Comparison of ENCODE assay signal across 8 cellular contexts in genomic region chr6:13303668-13304017, GRCh38. TPM values are rescaled to one million over a fixed set of nuclear protein-coding genes. Genes with fewer than 3 reads are reported as not detected.
A peak's percentile ranks its signal among the peaks of the same experiment; 100 is the strongest.
DNase-seq lines count a peak whose midpoint lies in the region; ATAC-seq and TF ChIP-seq lines count a peak whose summit lies in the region.

No MANE protein-coding gene starts in this region.

- H3K9me3 Mint-ChIP-seq in memory B cell: no peaks in the 10 kb centered on the region

- TF ChIP-seq POLR2A in breast epithelium (IDR thresholded peaks at IDR 0.05) (no peak), testis (IDR thresholded peaks at IDR 0.05) (no peak)

- H3K4me3 ChIP-seq in breast epithelium (no peak overlapping the region), testis (no peak overlapping the region)

- H3K36me3 ChIP-seq in breast epithelium: no peaks in the 10 kb centered on the region
- H3K36me3 ChIP-seq in testis (ENCODE audit: low read depth, missing control alignments): no peaks in the 10 kb centered on the region

- 37 to 46% methylated on average over 7 of the region's 7 CpGs for WGBS in testis, 2 donors

- no peaks in the 10 kb centered on the region for H3K4me1 ChIP-seq in breast epithelium
- H3K4me1 ChIP-seq in testis: no peaks in the 10 kb centered on the region

- TF ChIP-seq CTCF in GM13977 (IDR thresholded peaks at IDR 0.05; ENCODE audit: extremely low read depth, insufficient read depth, missing control alignments) (no peak), breast epithelium (IDR thresholded peaks at IDR 0.05) (no peak), testis (IDR thresholded peaks at IDR 0.05) (no peak)

- H3K27me3 ChIP-seq in breast epithelium (no peaks in the 10 kb centered on the region), testis (no peaks in the 10 kb centered on the region)

- peak overlapping the region; percentile 53 for H3K4me3 Mint-ChIP-seq in memory B cell

- no peaks in the 10 kb centered on the region for H3K27me3 Mint-ChIP-seq in memory B cell

- in situ Hi-C loops in GM13977 (cut with MboI; ENCODE audit: low pct_unique_long_range_greater_than_20kb, low sequenced_read_pairs, unreplicated experiment): no loop called here

- DNase-seq in GM13977 (ENCODE audit: low spot score) (peak; percentile 78), M059J (ENCODE audit: low read depth) (peak; percentile 50), breast epithelium (ENCODE audit: low spot score in 2 of 2) (peak in 1 of 2 donors; percentile 30), memory B cell (ENCODE audit: low spot score in 2 of 2) (peak in 1 of 2 donors; percentile 29), testis (peak; percentile 82), NCI-H1930 (lab: John Stamatoyannopoulos, UW) (no peak), NCI-H345 treated with DMSO at 0.1 percent for 48 hours (lab: John Stamatoyannopoulos, UW; ENCODE audit: unreplicated experiment) (no peak)

- H3K4me1 Mint-ChIP-seq in memory B cell: peaks cover 35% of the 10 kb centered on the region

- H3K27ac Mint-ChIP-seq in memory B cell: peak overlapping the region; percentile 50

- H3K36me3 Mint-ChIP-seq in memory B cell: peaks cover 9% of the 10 kb centered on the region

- H3K9me3 ChIP-seq in breast epithelium (no peaks in the 10 kb centered on the region), testis (no peaks in the 10 kb centered on the region)

- intact Hi-C loops in breast epithelium (cut with DNase I; ENCODE audit: low total_unique reads): no loop called here
- intact Hi-C loops in testis (cut with DNase I; ENCODE audit: low total_unique reads): no loop called here

- ATAC-seq in GM21717 (IDR thresholded peaks at IDR 0.05; ENCODE audit: unreplicated experiment): peak; percentile 46
- peak; percentile 47 for ATAC-seq in memory B cell (ENCODE audit: low read depth)

- peak overlapping the region; percentile 74 to 85 for H3K27ac ChIP-seq in breast epithelium
- H3K27ac ChIP-seq in testis: peak overlapping the region in 1 of 2 donors; percentile 65

RNA-seq across cellular contexts. Expression of gene TBC1D7, which starts 24.7 kb away (rescaled TPM):
- 32.3 and 36.3 TPM in 2 replicates for total RNA-seq in M059J (2014; rRNA removed; shearing (Covaris generic))
- total RNA-seq in breast epithelium (10 to 100 TPM in 1 of 3 donors, 1 to 10 TPM in 2; 8.6 to 10.6 (median 9.8) TPM), testis (10 to 100 TPM; 24.2 to 28.0 TPM)
- 48.0 TPM for polyA plus RNA-seq in testis (ENCODE audit: insufficient read depth, low read depth, low replicate concordance)

Comparison
In these comparisons a context has a peak if more than half of its experiments do, and no peak if none do; other contexts are left out.
1. DNase-seq: peak in GM13977 (single experiment), M059J (single experiment) and testis (single experiment); none in NCI-H1930 (0 of 2) and NCI-H345 treated with DMSO at 0.1 percent for 48 hours (single experiment).